Comparison of ENCODE assay signal across 29 cellular contexts in genomic region chr10:122699796-122700466, GRCh38. TPM values are rescaled to one million over a fixed set of nuclear protein-coding genes. Genes with fewer than 3 reads are reported as not detected.
"Had no signal": no experiment of that assay in that cellular context is flagged by ENCODE, and none has a peak within 500 bp of the region (broad histone marks: within the 10 kb centered on the region; RNA-seq: fewer than 3 reads in every experiment).

C10orf120 (minus strand) TSS chr10:122699846; CDS start chr10:122699790, 56 bp downstream.

- ATAC-seq: activated T-helper 17 cell treated with anti-CD3 and anti-CD28 coated beads, Interleukin-2, amount 50 U/mL, for 72 hours; Panc1; Right ventricle myocardium inferior had no signal

- DNase-seq: activated CD4-positive, alpha-beta memory T cell treated with anti-CD3 and anti-CD28 coated beads for 36 hours; activated CD4-positive, alpha-beta T cell treated with anti-CD3 and anti-CD28 coated beads, Interleukin-2, amount 10 ng/mL, durations not matched to agents 7 days and 5 days; activated CD4-positive, CD25-positive, alpha-beta regulatory T cell; activated gamma-delta T cell; activated naive CD4-positive, alpha-beta T cell treated with anti-CD3 and anti-CD28 coated beads for 36 hours; activated naive CD8-positive, alpha-beta T cell treated with anti-CD3 and anti-CD28 coated beads for 36 hours; activated T-cell treated with anti-CD3 and anti-CD28 coated beads for 4 hours; activated T-cell treated with anti-CD3 and anti-CD28 coated beads, Interleukin-2, amount 50 U/mL, for 48 hours; anterior cingulate cortex; caudate nucleus; MM.1S; NCI-H1105; NCI-H1694; NCI-H2081; NCI-H2171; NCI-H226; NCI-H510A; NCI-H526 treated with DMSO at 0.1 percent for 48 hours; NCI-H82; OCI-M1; RPMI8226; SK-N-SH; T-helper 1 cell had no signal

RNA-seq across cellular contexts. Expression of gene C10orf120, which starts in this region (rescaled TPM):
- total RNA-seq: activated CD4-positive, alpha-beta memory T cell treated with anti-CD3 and anti-CD28 coated beads for 36 hours; activated CD4-positive, alpha-beta T cell treated with anti-CD3 and anti-CD28 coated beads, Interleukin-2, amount 10 ng/mL, durations not matched to agents 7 days and 5 days; activated CD8-positive, alpha-beta memory T cell treated with anti-CD3 and anti-CD28 coated beads for 36 hours; activated naive CD4-positive, alpha-beta T cell treated with anti-CD3 and anti-CD28 coated beads for 36 hours; activated naive CD8-positive, alpha-beta T cell treated with anti-CD3 and anti-CD28 coated beads for 36 hours; activated T-helper 17 cell treated with anti-CD3 and anti-CD28 coated beads, Interleukin-2, amount 50 U/mL, for 72 hours; cerebellum; Right ventricle myocardium inferior; T-helper 2 cell treated with Interferon-gamma antibody and Interleukin-4, amounts not matched to agents 100 ng/mL and 5 ng/mL, for 36 hours had no signal
